Comparison of ENCODE assay signal across 11 cellular contexts in the genomic region with DNA sequence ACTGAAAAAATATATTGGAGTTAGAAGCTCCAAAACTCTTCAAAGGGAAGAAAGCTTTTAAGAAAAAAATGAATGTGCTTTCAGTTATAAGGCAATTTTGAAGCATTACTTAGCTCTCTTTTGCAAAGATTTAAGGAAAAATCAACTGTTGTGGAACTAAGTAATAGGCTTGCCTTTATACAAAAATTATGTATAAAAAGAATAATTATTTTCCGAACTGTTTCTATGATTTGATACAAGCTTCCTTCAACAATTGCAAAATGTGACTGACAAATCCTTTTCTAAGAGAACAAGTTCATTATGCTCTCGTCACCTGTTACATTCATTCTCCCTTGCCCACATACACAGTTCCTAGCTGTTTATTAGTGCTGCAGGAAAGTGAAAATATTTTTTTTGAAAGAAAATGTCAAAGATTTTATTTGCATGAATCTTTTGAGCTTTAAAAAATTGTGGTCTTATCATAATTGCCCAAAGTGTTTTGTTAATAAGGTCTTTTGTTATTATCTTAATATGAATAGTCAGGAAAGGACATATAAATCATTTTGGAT.
DNase-seq lines count a peak whose midpoint lies in the region; ATAC-seq, FAIRE-seq and TF ChIP-seq lines count a peak whose summit lies in the region.
"Had no signal": no experiment of that assay in that cellular context is flagged by ENCODE, and none has a peak within 500 bp of the region (broad histone marks: within the 10 kb centered on the region; RNA-seq: fewer than 3 reads in every experiment).

No MANE protein-coding gene starts in this region.

- TF ChIP-seq POLR2A in A549 (IDR thresholded peaks at IDR 0.05; ENCODE audit: low read length): no peak
- no peak for TF ChIP-seq POLR2A in lower leg skin (IDR thresholded peaks at IDR 0.05)

- H3K27ac Mint-ChIP-seq in neural progenitor cell: peak overlapping the region; percentile 99
- H3K27ac Mint-ChIP-seq in CD8-positive, alpha-beta memory T cell: no peak overlapping the region

- TF ChIP-seq RAD21 in A549 (conservative IDR thresholded peaks at IDR 0.05 in 1 of 2, IDR thresholded peaks at IDR 0.05 in 1 of 2): no peak

- no peaks in the 10 kb centered on the region for H3K9me3 ChIP-seq in A549
- no peaks in the 10 kb centered on the region for H3K9me3 ChIP-seq in neural progenitor cell (ENCODE audit: low read depth)
- no peaks in the 10 kb centered on the region for H3K9me3 ChIP-seq in CD8-positive, alpha-beta memory T cell (ENCODE audit: low read length)

- H3K27ac ChIP-seq in A549 (peak overlapping the region; percentile 86 to 94), neural progenitor cell (no peak overlapping the region)
- no peak overlapping the region for H3K27ac ChIP-seq in CD8-positive, alpha-beta memory T cell (ENCODE audit: low read depth, low read length)

- no peak for FAIRE-seq in A549 (lab: Jason Lieb, UNC)
- FAIRE-seq: GM19239 had no signal

- peak overlapping the region; percentile 37 for H2AFZ ChIP-seq in neural progenitor cell (replicated peaks)

- H3K27me3 ChIP-seq in neural progenitor cell: no peaks in the 10 kb centered on the region
- H3K27me3 ChIP-seq in CD8-positive, alpha-beta memory T cell (ENCODE audit: insufficient read depth, low read length, poor library complexity, severe bottlenecking): no peaks in the 10 kb centered on the region

- POLR2A ChIA-PET in A549 (lab: Yijun Ruan, JAX): no interaction called here
- POLR2A ChIA-PET in CD8-positive, alpha-beta memory T cell (lab: Charles Lee): no interaction called here

- H3K4me2 ChIP-seq in A549 (peak overlapping the region; percentile 78), neural progenitor cell (no peak overlapping the region)

- no peaks in the 10 kb centered on the region for H4K20me1 ChIP-seq in neural progenitor cell (ENCODE audit: low read depth)

- CTCF ChIA-PET in A549 (lab: Yijun Ruan, JAX): no interaction called here
- CTCF ChIA-PET in CD8-positive, alpha-beta memory T cell (lab: Charles Lee): no interaction called here

- peak overlapping the region; percentile 96 for H3K4me3 Mint-ChIP-seq in neural progenitor cell
- H3K4me3 Mint-ChIP-seq in CD8-positive, alpha-beta memory T cell: no peak overlapping the region

- WGBS in A549 (ENCODE audit: missing lambda C conversion rate): 0% methylated on average over 2 of the region's 2 CpGs
- 50 to 54% methylated on average over 2 of the region's 2 CpGs for WGBS in lower leg skin, 2 donors

- no peak overlapping the region for H3K9ac ChIP-seq in neural progenitor cell

- H3K4me1 ChIP-seq in A549 (peaks cover 20% of the 10 kb centered on the region), neural progenitor cell (peaks cover 33% of the 10 kb centered on the region)
- no peaks in the 10 kb centered on the region for H3K4me1 ChIP-seq in CD8-positive, alpha-beta memory T cell (ENCODE audit: insufficient read depth, low read length)

- H3F3A ChIP-seq in neural progenitor cell (ENCODE audit: low read depth): peaks cover 14% of the 10 kb centered on the region

- TF ChIP-seq CTCF in A549 (IDR thresholded peaks at IDR 0.05): no peak
- no peak for TF ChIP-seq CTCF in epithelial cell of esophagus (IDR thresholded peaks at IDR 0.05; ENCODE audit: insufficient read depth, low read depth, low read length, missing control alignments)
- TF ChIP-seq CTCF in neural progenitor cell (IDR thresholded peaks at IDR 0.05): no peak
- no peak for TF ChIP-seq CTCF in lower leg skin (IDR thresholded peaks at IDR 0.05)

- no peaks in the 10 kb centered on the region for H3K79me2 ChIP-seq in neural progenitor cell (ENCODE audit: low read depth)

- no peak for ATAC-seq in A549
- no peak for ATAC-seq in GM18867 (IDR thresholded peaks at IDR 0.05; ENCODE audit: unreplicated experiment)

- peaks cover 35% of the 10 kb centered on the region for H3K4me1 Mint-ChIP-seq in neural progenitor cell
- H3K4me1 Mint-ChIP-seq in CD8-positive, alpha-beta memory T cell: no peaks in the 10 kb centered on the region

- peaks cover 31% of the 10 kb centered on the region for H3K36me3 Mint-ChIP-seq in neural progenitor cell
- H3K36me3 Mint-ChIP-seq in CD8-positive, alpha-beta memory T cell: no peaks in the 10 kb centered on the region

- no peak for TF ChIP-seq EP300 in A549 (IDR thresholded peaks at IDR 0.05)

- peak overlapping the region; percentile 51 for H3K4me3 ChIP-seq in A549
- peak overlapping the region; percentile 53 for H3K4me3 ChIP-seq in epithelial cell of esophagus (ENCODE audit: low read length)
- H3K4me3 ChIP-seq in neural progenitor cell: no peak overlapping the region
- no peak overlapping the region for H3K4me3 ChIP-seq in lower leg skin (ENCODE audit: low read depth, poor library complexity, severe bottlenecking)
- no peak overlapping the region for H3K4me3 ChIP-seq in CD8-positive, alpha-beta memory T cell (ENCODE audit: low read length)

- peaks cover 5% of the 10 kb centered on the region for H3K27me3 Mint-ChIP-seq in neural progenitor cell (ENCODE audit: insufficient read depth, low read depth)
- H3K27me3 Mint-ChIP-seq in CD8-positive, alpha-beta memory T cell: peaks cover 0 to 2% of the 10 kb centered on the region in 2 donors

- peaks cover 34% of the 10 kb centered on the region for H3K9me3 Mint-ChIP-seq in neural progenitor cell
- H3K9me3 Mint-ChIP-seq in CD8-positive, alpha-beta memory T cell: peaks cover 0 to 5% (median 4%) of the 10 kb centered on the region in 5 donors

- no peaks in the 10 kb centered on the region for H3K36me3 ChIP-seq in neural progenitor cell
- H3K36me3 ChIP-seq in CD8-positive, alpha-beta memory T cell (ENCODE audit: insufficient read depth, low read length): no peaks in the 10 kb centered on the region

- intact Hi-C loops in lower leg skin (cut with DNase I; ENCODE audit: low total_unique reads): no loop called here

- DNase-seq in A549 (ENCODE audit: low read depth in 1 of 2, low spot score in 1 of 2) (no peak), M059J (ENCODE audit: low read depth) (peak; percentile 35), epithelial cell of esophagus (ENCODE audit: low read depth) (peak; percentile 15), neural progenitor cell (ENCODE audit: low spot score) (no peak), lower leg skin (ENCODE audit: low spot score in 2 of 2) (no peak)
- no peak for DNase-seq in CD8-positive, alpha-beta memory T cell
- DNase-seq in activated effector memory CD4-positive, alpha-beta T cell treated with Interleukin-2 at 50 U/mL for 16 hours: no peak
- DNase-seq: DMS53, NCI-H2081 had no signal

TF ChIP-seq in A549, 52 proteins besides CTCF, POLR2A, EP300 and RAD21:
- TF ChIP-seq, protein P1, sequence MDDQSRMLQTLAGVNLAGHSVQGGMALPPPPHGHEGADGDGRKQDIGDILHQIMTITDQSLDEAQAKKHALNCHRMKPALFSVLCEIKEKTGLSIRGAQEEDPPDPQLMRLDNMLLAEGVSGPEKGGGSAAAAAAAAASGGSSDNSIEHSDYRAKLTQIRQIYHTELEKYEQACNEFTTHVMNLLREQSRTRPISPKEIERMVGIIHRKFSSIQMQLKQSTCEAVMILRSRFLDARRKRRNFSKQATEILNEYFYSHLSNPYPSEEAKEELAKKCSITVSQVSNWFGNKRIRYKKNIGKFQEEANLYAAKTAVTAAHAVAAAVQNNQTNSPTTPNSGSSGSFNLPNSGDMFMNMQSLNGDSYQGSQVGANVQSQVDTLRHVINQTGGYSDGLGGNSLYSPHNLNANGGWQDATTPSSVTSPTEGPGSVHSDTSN (IDR thresholded peaks at IDR 0.05): no peak
- TF ChIP-seq RNF2 (IDR thresholded peaks at IDR 0.05; ENCODE audit: borderline replicate concordance, low read depth): no peak
- TF ChIP-seq EHMT2 (IDR thresholded peaks at IDR 0.05; ENCODE audit: low read depth): no peak
- TF ChIP-seq, protein P2, sequence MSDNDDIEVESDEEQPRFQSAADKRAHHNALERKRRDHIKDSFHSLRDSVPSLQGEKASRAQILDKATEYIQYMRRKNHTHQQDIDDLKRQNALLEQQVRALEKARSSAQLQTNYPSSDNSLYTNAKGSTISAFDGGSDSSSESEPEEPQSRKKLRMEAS (IDR thresholded peaks at IDR 0.05): no peak
- no peak for TF ChIP-seq MYC (IDR thresholded peaks at IDR 0.05; ENCODE audit: borderline replicate concordance, low read length)
- no peak for TF ChIP-seq FOSL2 (IDR thresholded peaks at IDR 0.05)
- no peak for TF ChIP-seq FOSL2 (CRISPR knock-in tag; IDR thresholded peaks at IDR 0.05)
- no peak for TF ChIP-seq CEBPB (IDR thresholded peaks at IDR 0.05)
- TF ChIP-seq BHLHE40 (IDR thresholded peaks at IDR 0.05; ENCODE audit: low read depth, low read length): no peak
- TF ChIP-seq, protein P3, sequence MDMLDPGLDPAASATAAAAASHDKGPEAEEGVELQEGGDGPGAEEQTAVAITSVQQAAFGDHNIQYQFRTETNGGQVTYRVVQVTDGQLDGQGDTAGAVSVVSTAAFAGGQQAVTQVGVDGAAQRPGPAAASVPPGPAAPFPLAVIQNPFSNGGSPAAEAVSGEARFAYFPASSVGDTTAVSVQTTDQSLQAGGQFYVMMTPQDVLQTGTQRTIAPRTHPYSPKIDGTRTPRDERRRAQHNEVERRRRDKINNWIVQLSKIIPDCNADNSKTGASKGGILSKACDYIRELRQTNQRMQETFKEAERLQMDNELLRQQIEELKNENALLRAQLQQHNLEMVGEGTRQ (IDR thresholded peaks at IDR 0.05): no peak
- no peak for TF ChIP-seq CBX2 (IDR thresholded peaks at IDR 0.05; ENCODE audit: borderline replicate concordance, low read depth)
- no peak for TF ChIP-seq MAZ (IDR thresholded peaks at IDR 0.05; ENCODE audit: borderline replicate concordance, low read depth, low read length)
- TF ChIP-seq HEYL (CRISPR knock-in tag; IDR thresholded peaks at IDR 0.05): no peak

Comparison
In these comparisons a context has a peak if more than half of its experiments do, and no peak if none do; other contexts are left out.
1. DNase-seq: peak in M059J (single experiment) and epithelial cell of esophagus (single experiment); none in A549 (0 of 2), neural progenitor cell (single experiment), lower leg skin (0 of 2), CD8-positive, alpha-beta memory T cell (0 of 5) and activated effector memory CD4-positive, alpha-beta T cell treated with Interleukin-2 at 50 U/mL for 16 hours (single experiment).
2. H3K27ac ChIP-seq: peak in A549 (2 of 2); none in neural progenitor cell (single experiment) and CD8-positive, alpha-beta memory T cell (single experiment).
3. H3K4me3 ChIP-seq: peak in A549 (single experiment) and epithelial cell of esophagus (single experiment); none in neural progenitor cell (single experiment), lower leg skin (single experiment) and CD8-positive, alpha-beta memory T cell (single experiment).